Comparison of ENCODE assay signal across 10 cellular contexts in genomic region chr2:55120634-55121359, GRCh38.
A peak's percentile ranks its signal among the peaks of the same experiment; 100 is the strongest.
DNase-seq lines count a peak whose midpoint lies in the region; TF ChIP-seq lines count a peak whose summit lies in the region.
"Had no signal": no experiment of that assay in that cellular context is flagged by ENCODE, and none has a peak within 500 bp of the region (broad histone marks: within the 10 kb centered on the region; RNA-seq: fewer than 3 reads in every experiment).

No MANE protein-coding gene starts in this region.

- peaks cover 22% of the 10 kb centered on the region for H3K4me1 ChIP-seq in BE2C

- DNase-seq in BE2C (peak; percentile 60), NCI-H2227 (lab: John Stamatoyannopoulos, UW; ENCODE audit: unreplicated experiment) (peak; percentile 74), neural crest cell (ENCODE audit: low read depth, low spot score) (peak; percentile 15), NCI-H1092 treated with DMSO at 0.1 percent for 48 hours (lab: John Stamatoyannopoulos, UW) (no peak), NCI-H345 treated with DMSO at 0.1 percent for 48 hours (lab: John Stamatoyannopoulos, UW; ENCODE audit: unreplicated experiment) (no peak)
- no peak for DNase-seq in activated effector memory CD4-positive, alpha-beta T cell treated with Interleukin-2 at 50 U/mL for 16 hours
- no peak for DNase-seq in stimulated activated CD8-positive, alpha-beta memory T cell treated with anti-CD3 and anti-CD28 coated beads, Interleukin-4, amount 100 ng/mL, for 48 hours
- DNase-seq: DND-41 had no signal

- no peak overlapping the region for H3K4me3 ChIP-seq in BE2C (ENCODE audit: low read depth, low read length)

- TF ChIP-seq CTCF in BE2C (IDR thresholded peaks at IDR 0.05; ENCODE audit: low read depth, low read length) (no peak), neural crest cell (conservative IDR thresholded peaks at IDR 0.05) (no peak)

- H3K36me3 Mint-ChIP-seq in dendritic cell treated with granulocyte-macrophage colony-stimulating factor and Interleukin-4, amounts not matched to agents 40 ng/mL and 50 ng/mL, for 4 days (ENCODE audit: low read depth): no peaks in the 10 kb centered on the region
- no peaks in the 10 kb centered on the region for H3K36me3 Mint-ChIP-seq in neural crest cell (ENCODE audit: low read depth)

- H3K27me3 Mint-ChIP-seq in dendritic cell treated with granulocyte-macrophage colony-stimulating factor and Interleukin-4, amounts not matched to agents 40 ng/mL and 50 ng/mL, for 4 days: no peaks in the 10 kb centered on the region
- no peaks in the 10 kb centered on the region for H3K27me3 Mint-ChIP-seq in neural crest cell (ENCODE audit: low read depth)

- no peaks in the 10 kb centered on the region for H3K27me3 ChIP-seq in BE2C

- H3K36me3 ChIP-seq in BE2C: no peaks in the 10 kb centered on the region

- no peaks in the 10 kb centered on the region for H3K9me3 ChIP-seq in BE2C

- H3K27ac Mint-ChIP-seq in dendritic cell treated with granulocyte-macrophage colony-stimulating factor and Interleukin-4, amounts not matched to agents 40 ng/mL and 50 ng/mL, for 4 days: peak overlapping the region; percentile 81
- peak overlapping the region; percentile 36 for H3K27ac Mint-ChIP-seq in neural crest cell (ENCODE audit: unreplicated experiment)
- H3K27ac Mint-ChIP-seq: progenitor cell of endocrine pancreas had no signal

- H3K4me3 Mint-ChIP-seq in dendritic cell treated with granulocyte-macrophage colony-stimulating factor and Interleukin-4, amounts not matched to agents 40 ng/mL and 50 ng/mL, for 4 days: no peak overlapping the region
- no peak overlapping the region for H3K4me3 Mint-ChIP-seq in neural crest cell

- no peaks in the 10 kb centered on the region for H3K9me3 Mint-ChIP-seq in dendritic cell treated with granulocyte-macrophage colony-stimulating factor and Interleukin-4, amounts not matched to agents 40 ng/mL and 50 ng/mL, for 4 days
- H3K9me3 Mint-ChIP-seq in neural crest cell: no peaks in the 10 kb centered on the region

- H3K4me1 Mint-ChIP-seq in dendritic cell treated with granulocyte-macrophage colony-stimulating factor and Interleukin-4, amounts not matched to agents 40 ng/mL and 50 ng/mL, for 4 days (ENCODE audit: low read depth): peaks cover 44% of the 10 kb centered on the region
- H3K4me1 Mint-ChIP-seq in neural crest cell: peaks cover 37% of the 10 kb centered on the region

- intact Hi-C loops in dendritic cell treated with granulocyte-macrophage colony-stimulating factor and Interleukin-4, amounts not matched to agents 40 ng/mL and 50 ng/mL, for 4 days (cut with micrococcal nuclease): no loop called here

Comparison
In these comparisons a context has a peak if more than half of its experiments do, and no peak if none do; other contexts are left out.
1. DNase-seq: peak in BE2C (single experiment), NCI-H2227 (single experiment) and neural crest cell (single experiment); none in activated effector memory CD4-positive, alpha-beta T cell treated with Interleukin-2 at 50 U/mL for 16 hours (single experiment), NCI-H1092 treated with DMSO at 0.1 percent for 48 hours (single experiment), NCI-H345 treated with DMSO at 0.1 percent for 48 hours (single experiment) and stimulated activated CD8-positive, alpha-beta memory T cell treated with anti-CD3 and anti-CD28 coated beads, Interleukin-4, amount 100 ng/mL, for 48 hours (single experiment).